In the genomic region with DNA sequence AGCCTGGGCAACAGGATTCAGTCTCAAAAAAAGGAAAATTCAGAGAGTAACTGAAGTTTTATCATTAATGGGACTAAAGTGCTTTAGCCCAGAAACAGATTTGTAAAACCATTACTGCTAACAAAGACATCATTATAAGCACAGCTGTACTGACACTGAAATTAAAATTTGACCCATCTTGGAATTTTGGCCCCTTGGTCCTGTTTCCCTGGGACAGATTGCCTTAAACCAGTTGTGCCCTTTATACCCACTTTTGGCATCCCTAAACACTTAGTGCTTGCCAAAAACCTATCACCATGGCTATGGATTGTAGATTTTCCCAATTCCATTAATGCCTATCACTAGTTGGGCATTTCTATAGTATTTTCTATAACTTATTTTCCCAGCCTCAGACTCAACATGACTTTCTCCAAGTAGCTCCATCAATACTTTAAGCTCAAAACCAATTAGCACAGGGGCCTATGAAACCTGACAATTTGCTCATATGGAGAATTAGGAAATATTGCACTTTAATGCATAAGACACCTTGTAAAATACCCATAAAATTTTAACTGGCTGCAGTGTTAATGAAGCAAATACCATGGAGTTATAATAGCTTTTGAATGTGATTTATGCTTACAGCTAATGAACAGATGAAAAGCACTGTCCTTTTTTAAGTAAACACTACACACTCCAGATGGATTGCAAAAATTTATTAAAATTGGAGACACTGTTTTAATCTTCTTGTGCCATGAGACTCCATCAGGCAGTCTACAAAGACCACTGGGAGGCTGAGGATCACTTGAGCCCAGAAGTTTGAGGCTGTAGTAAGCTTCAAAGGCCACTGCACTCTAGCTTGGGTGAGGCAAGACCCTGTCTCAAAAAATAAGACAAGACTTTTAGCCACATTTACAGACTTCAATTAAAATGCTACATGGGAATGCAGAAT, we compare ENCODE assay signal across 11 cellular contexts. TPM values are rescaled to one million over a fixed set of nuclear protein-coding genes. Genes with fewer than 3 reads are reported as not detected.
DNase-seq lines count a peak whose midpoint lies in the region; ATAC-seq and TF ChIP-seq lines count a peak whose summit lies in the region.
"Had no signal": no experiment of that assay in that cellular context is flagged by ENCODE, and none has a peak within 500 bp of the region (broad histone marks: within the 10 kb centered on the region; RNA-seq: fewer than 3 reads in every experiment).

No MANE protein-coding gene starts in this region.

- DNase-seq in T-helper 2 cell treated with Interferon-gamma antibody and Interleukin-4, amounts not matched to agents 5 μg/mL and 100 μg/mL, for 36 hours (ENCODE audit: low spot score), result no peak
- DNase-seq in T-helper 2 cell, result no peak
- no peak for DNase-seq in activated naive CD4-positive, alpha-beta T cell treated with anti-CD3 and anti-CD28 coated beads, Interleukin-2, amount 50 U/mL, for 72 hours (ENCODE audit: low spot score in 2 of 2)
- no peak for DNase-seq in nephron progenitor cell
- DNase-seq in NCI-H774 (lab: John Stamatoyannopoulos, UW), result no peak
- no peak for DNase-seq in upper lobe of left lung
- no peak for DNase-seq in stimulated activated naive CD4-positive, alpha-beta T cell (lab: John Stamatoyannopoulos, UW)
- DNase-seq: activated CD4-positive, CD25-positive, alpha-beta regulatory T cell; NCI-H748 treated with DMSO at 0.1 percent for 48 hours had no signal

- H3K27me3 Mint-ChIP-seq in T-helper 2 cell treated with Interferon-gamma antibody and Interleukin-4, amounts not matched to agents 5 μg/mL and 100 μg/mL, for 36 hours (ENCODE audit: low read depth), result no peaks in the 10 kb centered on the region
- H3K27me3 Mint-ChIP-seq in IgD-negative memory B cell, result no peaks in the 10 kb centered on the region
- peaks cover 4% of the 10 kb centered on the region for H3K27me3 Mint-ChIP-seq in nephron progenitor cell (ENCODE audit: low read depth, poor library complexity)

- peaks cover 15 to 26% (median 21%) of the 10 kb centered on the region in 4 donors for H3K4me1 ChIP-seq in upper lobe of left lung

- H3K36me3 ChIP-seq in upper lobe of left lung, result peaks cover 15 to 82% (median 30%) of the 10 kb centered on the region in 4 donors

- peak overlapping the region; percentile 36 for H3K27ac Mint-ChIP-seq in T-helper 2 cell treated with Interferon-gamma antibody and Interleukin-4, amounts not matched to agents 5 μg/mL and 100 μg/mL, for 36 hours
- H3K27ac Mint-ChIP-seq in IgD-negative memory B cell (peak overlapping the region; percentile 80 to 89 (median 82)), nephron progenitor cell (peak overlapping the region; percentile 84)
- H3K27ac Mint-ChIP-seq in activated naive CD4-positive, alpha-beta T cell treated with anti-CD3 and anti-CD28 coated beads, Interleukin-2, amount 50 U/mL, for 72 hours, result peak overlapping the region; percentile 90 to 100

- H3K4me3 ChIP-seq in upper lobe of left lung, result no peak overlapping the region
- H3K4me3 ChIP-seq: vagina had no signal

- TF ChIP-seq CTCF in nephron progenitor cell (IDR thresholded peaks at IDR 0.05) (no peak), upper lobe of left lung (IDR thresholded peaks at IDR 0.05) (no peak)

- TF ChIP-seq EP300 in upper lobe of left lung (IDR thresholded peaks at IDR 0.05), result no peak

- H3K9me3 Mint-ChIP-seq in T-helper 2 cell treated with Interferon-gamma antibody and Interleukin-4, amounts not matched to agents 5 μg/mL and 100 μg/mL, for 36 hours, result no peaks in the 10 kb centered on the region
- H3K9me3 Mint-ChIP-seq in IgD-negative memory B cell (no peaks in the 10 kb centered on the region), nephron progenitor cell (no peaks in the 10 kb centered on the region)
- H3K9me3 Mint-ChIP-seq in activated naive CD4-positive, alpha-beta T cell treated with anti-CD3 and anti-CD28 coated beads, Interleukin-2, amount 50 U/mL, for 72 hours, result no peaks in the 10 kb centered on the region

- no peaks in the 10 kb centered on the region for H3K27me3 ChIP-seq in upper lobe of left lung
- H3K27me3 ChIP-seq: vagina had no signal

- no peak for TF ChIP-seq POLR2A in upper lobe of left lung (IDR thresholded peaks at IDR 0.05)

- ATAC-seq in activated naive CD4-positive, alpha-beta T cell treated with anti-CD3 and anti-CD28 coated beads, Interleukin-2, amount 50 U/mL, for 72 hours, result no peak
- no peak for ATAC-seq in upper lobe of left lung (ENCODE audit: low FRiP score in 2 of 2)

- no peaks in the 10 kb centered on the region for H3K9me3 ChIP-seq in upper lobe of left lung
- H3K9me3 ChIP-seq: vagina had no signal

- peaks cover 56% of the 10 kb centered on the region for H3K36me3 Mint-ChIP-seq in T-helper 2 cell treated with Interferon-gamma antibody and Interleukin-4, amounts not matched to agents 5 μg/mL and 100 μg/mL, for 36 hours (ENCODE audit: low read depth)
- H3K36me3 Mint-ChIP-seq in IgD-negative memory B cell, result no peaks in the 10 kb centered on the region
- peaks cover 43 to 53% of the 10 kb centered on the region in 2 donors for H3K36me3 Mint-ChIP-seq in activated naive CD4-positive, alpha-beta T cell treated with anti-CD3 and anti-CD28 coated beads, Interleukin-2, amount 50 U/mL, for 72 hours
- peaks cover 57% of the 10 kb centered on the region for H3K36me3 Mint-ChIP-seq in nephron progenitor cell (ENCODE audit: low read depth)

- H3K4me3 Mint-ChIP-seq in T-helper 2 cell treated with Interferon-gamma antibody and Interleukin-4, amounts not matched to agents 5 μg/mL and 100 μg/mL, for 36 hours, result peak overlapping the region; percentile 98
- H3K4me3 Mint-ChIP-seq in IgD-negative memory B cell, result peak overlapping the region in 2 of 4 donors; percentile 26 to 72
- H3K4me3 Mint-ChIP-seq in nephron progenitor cell, result peak overlapping the region; percentile 62

- H3K4me1 Mint-ChIP-seq in T-helper 2 cell treated with Interferon-gamma antibody and Interleukin-4, amounts not matched to agents 5 μg/mL and 100 μg/mL, for 36 hours (ENCODE audit: low read depth), result peaks cover 24% of the 10 kb centered on the region
- H3K4me1 Mint-ChIP-seq in IgD-negative memory B cell (peaks cover 34 to 44% (median 39%) of the 10 kb centered on the region in 3 donors), nephron progenitor cell (peaks cover 34% of the 10 kb centered on the region)

- no peak overlapping the region for H3K27ac ChIP-seq in upper lobe of left lung
- H3K27ac ChIP-seq: vagina had no signal

RNA-seq across cellular contexts. Expression of a gene that starts 4.3 kb away (rescaled TPM):
- 307 TPM for polyA plus RNA-seq in IgD-negative memory B cell
- total RNA-seq in activated naive CD4-positive, alpha-beta T cell treated with anti-CD3 and anti-CD28 coated beads, Interleukin-2, amount 50 U/mL, for 72 hours, result 100 to 1,000 TPM; 846 to 962 TPM
- 100 to 1,000 TPM; 169 to 367 (median 271) TPM for total RNA-seq in upper lobe of left lung

RNA-seq across cellular contexts. Expression of a gene that starts 4.7 kb away (rescaled TPM):
- polyA plus RNA-seq in IgD-negative memory B cell, result 2.0 TPM
- 10 to 100 TPM in 1 of 2 donors, 1 to 10 TPM in 1; 9.5 to 21.4 TPM for total RNA-seq in activated naive CD4-positive, alpha-beta T cell treated with anti-CD3 and anti-CD28 coated beads, Interleukin-2, amount 50 U/mL, for 72 hours
- 10 to 100 TPM in 4 of 6 donors, 1 to 10 TPM in 2; 5.3 to 17.8 (median 12.0) TPM for total RNA-seq in upper lobe of left lung

RNA-seq across cellular contexts. Expression of a gene that starts 38.8 kb away (rescaled TPM):
- polyA plus RNA-seq in IgD-negative memory B cell, result 7.2 TPM
- 10 to 100 TPM; 29.5 to 30.4 TPM for total RNA-seq in activated naive CD4-positive, alpha-beta T cell treated with anti-CD3 and anti-CD28 coated beads, Interleukin-2, amount 50 U/mL, for 72 hours
- total RNA-seq in upper lobe of left lung, result 1 to 10 TPM; 1.8 to 8.4 (median 4.4) TPM

RNA-seq across cellular contexts. Expression of a gene that starts 39.0 kb away (rescaled TPM):
- 8.6 TPM for polyA plus RNA-seq in IgD-negative memory B cell
- 10 to 100 TPM; 31.1 to 40.7 TPM for total RNA-seq in activated naive CD4-positive, alpha-beta T cell treated with anti-CD3 and anti-CD28 coated beads, Interleukin-2, amount 50 U/mL, for 72 hours
- 10 to 100 TPM in 5 of 6 donors, 1 to 10 TPM in 1; 7.3 to 19.1 (median 12.5) TPM for total RNA-seq in upper lobe of left lung

RNA-seq across cellular contexts. Expression of a gene that starts 53.6 kb away (rescaled TPM):
- not detected for polyA plus RNA-seq in IgD-negative memory B cell
- under 1 TPM in 1 of 2 donors, not detected in 1; 0.27 TPM for total RNA-seq in activated naive CD4-positive, alpha-beta T cell treated with anti-CD3 and anti-CD28 coated beads, Interleukin-2, amount 50 U/mL, for 72 hours
- total RNA-seq in upper lobe of left lung, result 1 to 10 TPM in 1 of 6 donors, under 1 TPM in 1, not detected in 4; 0.26 to 1.5 TPM
- total RNA-seq: vagina had no signal

Comparison
In these comparisons a context has a peak if more than half of its experiments do, and no peak if none do; other contexts are left out.
1. H3K27ac Mint-ChIP-seq: peak in every context shown above with its lines; median percentile 95 in activated naive CD4-positive, alpha-beta T cell treated with anti-CD3 and anti-CD28 coated beads, Interleukin-2, amount 50 U/mL, for 72 hours; 84 in nephron progenitor cell; 82 in IgD-negative memory B cell; 36 in T-helper 2 cell treated with Interferon-gamma antibody and Interleukin-4, amounts not matched to agents 5 μg/mL and 100 μg/mL, for 36 hours.